In genomic region chr4:168830777-168831512, GRCh38 we compare ENCODE assay signal across 8 cellular contexts.
DNase-seq lines count a peak whose midpoint lies in the region; ATAC-seq and TF ChIP-seq lines count a peak whose summit lies in the region.

No MANE protein-coding gene starts in this region.

- no peaks in the 10 kb centered on the region for H3K9me3 Mint-ChIP-seq in activated T-cell treated with anti-CD3 and anti-CD28 coated beads, Interleukin-2, amount 50 U/mL, for 24 hours
- H3K9me3 Mint-ChIP-seq in immature natural killer cell, result no peaks in the 10 kb centered on the region

- DNase-seq in activated T-cell treated with anti-CD3 and anti-CD28 coated beads, Interleukin-2, amount 50 U/mL, for 24 hours, result no peak
- no peak for DNase-seq in activated T-cell treated with anti-CD3 and anti-CD28 coated beads, Interleukin-2, amount 50 U/mL, for 48 hours
- DNase-seq in WERI-Rb-1, result peak; percentile 25
- DNase-seq in immature natural killer cell, result no peak
- DNase-seq in tibial artery, result no peak

- TF ChIP-seq CTCF in WERI-Rb-1 (IDR thresholded peaks at IDR 0.05; ENCODE audit: low read depth, low read length) (no peak), tibial artery (IDR thresholded peaks at IDR 0.05) (no peak)

- H3K9me3 ChIP-seq in WERI-Rb-1 (ENCODE audit: severe bottlenecking) (no peaks in the 10 kb centered on the region), tibial artery (no peaks in the 10 kb centered on the region)

- no peak for ATAC-seq in HG02840 (IDR thresholded peaks at IDR 0.05; ENCODE audit: low FRiP score, unreplicated experiment)
- no peak for ATAC-seq in GM21360 (IDR thresholded peaks at IDR 0.05; ENCODE audit: unreplicated experiment)
- no peak for ATAC-seq in GM19455 (IDR thresholded peaks at IDR 0.05; ENCODE audit: unreplicated experiment)

- no peaks in the 10 kb centered on the region for H3K36me3 Mint-ChIP-seq in activated T-cell treated with anti-CD3 and anti-CD28 coated beads, Interleukin-2, amount 50 U/mL, for 24 hours (ENCODE audit: low read depth)
- peaks cover 0 to 4% (median 0%) of the 10 kb centered on the region in 3 donors for H3K36me3 Mint-ChIP-seq in immature natural killer cell

- peak overlapping the region; percentile 93 for H3K4me3 ChIP-seq in WERI-Rb-1 (ENCODE audit: low read depth, low read length)
- H3K4me3 ChIP-seq in tibial artery, result peak overlapping the region; percentile 80 to 96

- H3K27ac ChIP-seq in WERI-Rb-1 (peak overlapping the region; percentile 67; the same call in 1 of the 2 replicates), tibial artery (peak overlapping the region; percentile 88 to 98)

- H3K27me3 ChIP-seq in WERI-Rb-1 (ENCODE audit: insufficient read depth, low read depth, severe bottlenecking), result no peaks in the 10 kb centered on the region
- no peaks in the 10 kb centered on the region for H3K27me3 ChIP-seq in tibial artery

- peaks cover 14% of the 10 kb centered on the region for H3K4me1 Mint-ChIP-seq in activated T-cell treated with anti-CD3 and anti-CD28 coated beads, Interleukin-2, amount 50 U/mL, for 24 hours (ENCODE audit: low read depth)
- H3K4me1 Mint-ChIP-seq in immature natural killer cell, result peaks cover 16 to 20% of the 10 kb centered on the region in 2 donors

- intact Hi-C loops in tibial artery (cut with DNase I; ENCODE audit: low total_unique reads), result loop anchor here (5.0 kb wide), 1 partner anchor 114 kb away; no protein-coding TSS in a partner anchor

- peaks cover 0 to 27% (median 8%) of the 10 kb centered on the region in 4 donors for H3K4me1 ChIP-seq in tibial artery

- peak overlapping the region; percentile 76 for H3K4me3 Mint-ChIP-seq in activated T-cell treated with anti-CD3 and anti-CD28 coated beads, Interleukin-2, amount 50 U/mL, for 24 hours
- peak overlapping the region; percentile 73 to 91 (median 80) for H3K4me3 Mint-ChIP-seq in immature natural killer cell

- H3K27ac Mint-ChIP-seq in activated T-cell treated with anti-CD3 and anti-CD28 coated beads, Interleukin-2, amount 50 U/mL, for 24 hours, result peak overlapping the region; percentile 64
- no peak overlapping the region for H3K27ac Mint-ChIP-seq in immature natural killer cell

- H3K27me3 Mint-ChIP-seq in activated T-cell treated with anti-CD3 and anti-CD28 coated beads, Interleukin-2, amount 50 U/mL, for 24 hours, result peaks cover 74% of the 10 kb centered on the region
- peaks cover 11 to 16% (median 14%) of the 10 kb centered on the region in 3 donors for H3K27me3 Mint-ChIP-seq in immature natural killer cell (ENCODE audit: low read depth in 3 of 3)

- H3K36me3 ChIP-seq in WERI-Rb-1 (no peaks in the 10 kb centered on the region), tibial artery (peaks cover 0 to 4% (median 0%) of the 10 kb centered on the region in 3 donors)
